In genomic region chrX:24693453-24694202, GRCh38 we compare ENCODE assay signal across 1 cellular context.
A peak's percentile ranks its signal among the peaks of the same experiment; 100 is the strongest.
TF ChIP-seq lines count a peak whose summit lies in the region.

Gene POLA1 (plus strand): TSS chrX:24693918. CDS start chrX:24693962, 44 bp downstream.

TF ChIP-seq in HepG2, 621 proteins besides CTCF, POLR2A, EP300 and RAD21 (continued from another document):
- TF ChIP-seq ZNF407 (CRISPR knock-in tag; IDR thresholded peaks at IDR 0.05; ENCODE audit: not compliant biosample characterization) (no peak), TRIM24 (CRISPR knock-in tag; IDR thresholded peaks at IDR 0.05) (no peak), HIVEP1 (CRISPR knock-in tag; IDR thresholded peaks at IDR 0.05) (no peak), ZNF720 (CRISPR knock-in tag; IDR thresholded peaks at IDR 0.05) (no peak), ZNF317 (CRISPR knock-in tag; IDR thresholded peaks at IDR 0.05) (no peak), ZMAT3 (CRISPR knock-in tag; conservative IDR thresholded peaks at IDR 0.05) (no peak), ZNF652 (CRISPR knock-in tag; IDR thresholded peaks at IDR 0.05; ENCODE audit: borderline replicate concordance, low read depth) (no peak), SMAD1 (CRISPR knock-in tag; IDR thresholded peaks at IDR 0.05; ENCODE audit: borderline replicate concordance, low read depth) (no peak), LRRFIP1 (CRISPR knock-in tag; conservative IDR thresholded peaks at IDR 0.05) (no peak), MLX (CRISPR knock-in tag; IDR thresholded peaks at IDR 0.05) (no peak), TEAD3 (CRISPR knock-in tag; optimal IDR thresholded peaks at IDR 0.05; ENCODE audit: borderline replicate concordance) (peak; percentile 35), HCFC1 (IDR thresholded peaks at IDR 0.05; ENCODE audit: low read depth, low read length) (peak; percentile 59)
